1 cellular context compared by ENCODE assay signal in the genomic region with DNA sequence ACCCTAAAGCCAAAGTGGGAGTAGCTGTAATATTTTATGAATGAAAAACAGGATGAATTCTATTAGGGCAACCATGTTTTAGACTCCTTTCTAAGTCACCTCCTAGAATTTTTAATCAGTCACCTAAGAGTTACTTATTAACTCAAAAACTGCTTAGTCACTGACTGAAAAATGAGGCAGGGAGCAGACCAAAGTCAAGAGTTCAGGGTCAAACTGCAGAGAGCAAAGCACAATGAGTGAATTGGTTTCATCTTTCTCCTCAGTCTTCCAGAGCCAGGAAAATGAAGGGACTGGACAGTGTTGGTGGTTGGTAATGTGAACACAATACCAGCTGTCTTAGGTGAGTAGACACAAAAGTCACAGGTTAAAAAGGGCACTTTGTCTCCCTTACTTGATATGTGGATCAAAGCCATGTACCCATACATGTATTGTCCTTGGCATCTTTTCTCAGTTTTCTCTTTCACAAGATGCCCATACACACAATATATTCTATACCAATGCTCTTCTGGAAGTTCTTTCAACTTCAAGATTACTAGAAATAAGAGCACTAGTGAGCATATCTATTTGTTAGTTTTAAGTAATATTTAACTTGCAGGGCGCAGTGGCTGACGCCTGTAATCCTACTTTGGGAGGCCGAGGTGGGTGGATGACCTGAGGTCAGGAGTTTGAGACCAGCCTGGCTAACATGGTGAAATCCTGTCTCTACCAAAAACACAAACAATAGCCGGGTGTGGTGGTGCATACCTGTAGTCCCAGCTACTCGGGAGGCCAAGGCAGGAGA.
A peak's percentile ranks its signal among the peaks of the same experiment; 100 is the strongest.
TF ChIP-seq lines count a peak whose summit lies in the region.

No MANE protein-coding gene starts in this region.

TF ChIP-seq in HepG2, 621 proteins besides CTCF, POLR2A, EP300 and RAD21 (continued from another document and continues in another):
- TF ChIP-seq IKZF4 (CRISPR knock-in tag; IDR thresholded peaks at IDR 0.05; ENCODE audit: borderline replicate concordance, low read depth, not compliant biosample characterization) (no peak), ZNF781 (CRISPR knock-in tag; IDR thresholded peaks at IDR 0.05; ENCODE audit: borderline replicate concordance, not compliant biosample characterization) (no peak), ZNF782 (CRISPR knock-in tag; IDR thresholded peaks at IDR 0.05; ENCODE audit: borderline replicate concordance) (peak; percentile 33; the same call in 1 of the 2 replicates), ZSCAN9 (CRISPR knock-in tag; IDR thresholded peaks at IDR 0.05; ENCODE audit: borderline replicate concordance) (peak; percentile 63; the same call in 1 of the 2 replicates), TARDBP (CRISPR knock-in tag; IDR thresholded peaks at IDR 0.05) (0 out of 2 replicates have a peak, but pooled peaks have one; percentile 47), PRMT3 (CRISPR knock-in tag; IDR thresholded peaks at IDR 0.05; ENCODE audit: borderline replicate concordance, low read depth) (no peak), ASH2L (IDR thresholded peaks at IDR 0.05; ENCODE audit: insufficient read length, low read depth, low read length) (peak; percentile 86), ZFYVE20 (CRISPR knock-in tag; IDR thresholded peaks at IDR 0.05; ENCODE audit: borderline replicate concordance, low read depth) (no peak), ZNF773 (CRISPR knock-in tag; IDR thresholded peaks at IDR 0.05; ENCODE audit: borderline replicate concordance) (no peak), CEBPG (CRISPR knock-in tag; IDR thresholded peaks at IDR 0.05) (peak; percentile 52), ZSCAN25 (CRISPR knock-in tag; IDR thresholded peaks at IDR 0.05) (no peak), ZFP1 (CRISPR knock-in tag; IDR thresholded peaks at IDR 0.05) (no peak), ZNF816 (CRISPR knock-in tag; IDR thresholded peaks at IDR 0.05; ENCODE audit: borderline replicate concordance) (peak; percentile 82; the same call in 1 of the 2 replicates), HNF4G (IDR thresholded peaks at IDR 0.05; ENCODE audit: borderline replicate concordance, low read depth, low read length) (peak; percentile 99), HNF4G (CRISPR knock-in tag; IDR thresholded peaks at IDR 0.05; ENCODE audit: borderline replicate concordance, low read depth) (peak; percentile 96), HNRNPLL (IDR thresholded peaks at IDR 0.05; ENCODE audit: low read depth, low read length, poor library complexity, severe bottlenecking) (no peak), MED8 (CRISPR knock-in tag; IDR thresholded peaks at IDR 0.05; ENCODE audit: insufficient replicate concordance) (no peak), ZSCAN29 (CRISPR knock-in tag; conservative IDR thresholded peaks at IDR 0.05) (0 out of 2 replicates have a peak, but pooled peaks have one; percentile 62), GFI1 (CRISPR knock-in tag; IDR thresholded peaks at IDR 0.05; ENCODE audit: borderline replicate concordance) (no peak; the same call in 1 of the 2 replicates), ELF1 (CRISPR knock-in tag; IDR thresholded peaks at IDR 0.05) (no peak), POLR2AphosphoS2 (IDR thresholded peaks at IDR 0.05; ENCODE audit: low read depth, low read length) (no peak), GATAD1 (CRISPR knock-in tag; IDR thresholded peaks at IDR 0.05) (no peak; the same call in 1 of the 2 replicates), NPAS2 (CRISPR knock-in tag; IDR thresholded peaks at IDR 0.05; ENCODE audit: borderline replicate concordance) (no peak), ZNF260 (CRISPR knock-in tag; IDR thresholded peaks at IDR 0.05; ENCODE audit: borderline replicate concordance, low read depth) (no peak), RBM39 (IDR thresholded peaks at IDR 0.05; ENCODE audit: low read depth, low read length, poor library complexity, severe bottlenecking) (no peak), ZMYM2 (CRISPR knock-in tag; IDR thresholded peaks at IDR 0.05) (peak; percentile 99), ZNF335 (CRISPR knock-in tag; IDR thresholded peaks at IDR 0.05) (no peak), TBX3 (IDR thresholded peaks at IDR 0.05; ENCODE audit: borderline replicate concordance) (peak; percentile 48; the same call in 1 of the 2 replicates), ATF7-NPFF (CRISPR knock-in tag; IDR thresholded peaks at IDR 0.05; ENCODE audit: low read depth) (no peak), HOXA7 (CRISPR knock-in tag; IDR thresholded peaks at IDR 0.05) (no peak), ZNF121 (CRISPR knock-in tag; IDR thresholded peaks at IDR 0.05) (peak; percentile 51; the same call in 1 of the 2 replicates), ZIK1 (CRISPR knock-in tag; IDR thresholded peaks at IDR 0.05; ENCODE audit: borderline replicate concordance, low read depth) (no peak), DR1 (CRISPR knock-in tag; IDR thresholded peaks at IDR 0.05) (no peak), RFX5 (IDR thresholded peaks at IDR 0.05; ENCODE audit: low read depth, low read length) (no peak), ZNF317 (CRISPR knock-in tag; IDR thresholded peaks at IDR 0.05) (no peak; the same call in 1 of the 2 replicates), NFYB (CRISPR knock-in tag; IDR thresholded peaks at IDR 0.05) (no peak), ZSCAN30 (CRISPR knock-in tag; IDR thresholded peaks at IDR 0.05) (no peak), ZNF264 (CRISPR knock-in tag; IDR thresholded peaks at IDR 0.05) (peak; percentile 49; the same call in 1 of the 2 replicates), RBM22 (optimal IDR thresholded peaks at IDR 0.05; ENCODE audit: low read length) (no peak), ZNF235 (CRISPR knock-in tag; IDR thresholded peaks at IDR 0.05; ENCODE audit: borderline replicate concordance) (no peak), CBX2 (IDR thresholded peaks at IDR 0.05; ENCODE audit: low read depth, low read length) (no peak), CBX2 (CRISPR knock-in tag; IDR thresholded peaks at IDR 0.05; ENCODE audit: low read depth) (no peak), SP140L (CRISPR knock-in tag; IDR thresholded peaks at IDR 0.05; ENCODE audit: borderline replicate concordance) (0 out of 2 replicates have a peak, but pooled peaks have one; percentile 49)
- TF ChIP-seq, protein P1, sequence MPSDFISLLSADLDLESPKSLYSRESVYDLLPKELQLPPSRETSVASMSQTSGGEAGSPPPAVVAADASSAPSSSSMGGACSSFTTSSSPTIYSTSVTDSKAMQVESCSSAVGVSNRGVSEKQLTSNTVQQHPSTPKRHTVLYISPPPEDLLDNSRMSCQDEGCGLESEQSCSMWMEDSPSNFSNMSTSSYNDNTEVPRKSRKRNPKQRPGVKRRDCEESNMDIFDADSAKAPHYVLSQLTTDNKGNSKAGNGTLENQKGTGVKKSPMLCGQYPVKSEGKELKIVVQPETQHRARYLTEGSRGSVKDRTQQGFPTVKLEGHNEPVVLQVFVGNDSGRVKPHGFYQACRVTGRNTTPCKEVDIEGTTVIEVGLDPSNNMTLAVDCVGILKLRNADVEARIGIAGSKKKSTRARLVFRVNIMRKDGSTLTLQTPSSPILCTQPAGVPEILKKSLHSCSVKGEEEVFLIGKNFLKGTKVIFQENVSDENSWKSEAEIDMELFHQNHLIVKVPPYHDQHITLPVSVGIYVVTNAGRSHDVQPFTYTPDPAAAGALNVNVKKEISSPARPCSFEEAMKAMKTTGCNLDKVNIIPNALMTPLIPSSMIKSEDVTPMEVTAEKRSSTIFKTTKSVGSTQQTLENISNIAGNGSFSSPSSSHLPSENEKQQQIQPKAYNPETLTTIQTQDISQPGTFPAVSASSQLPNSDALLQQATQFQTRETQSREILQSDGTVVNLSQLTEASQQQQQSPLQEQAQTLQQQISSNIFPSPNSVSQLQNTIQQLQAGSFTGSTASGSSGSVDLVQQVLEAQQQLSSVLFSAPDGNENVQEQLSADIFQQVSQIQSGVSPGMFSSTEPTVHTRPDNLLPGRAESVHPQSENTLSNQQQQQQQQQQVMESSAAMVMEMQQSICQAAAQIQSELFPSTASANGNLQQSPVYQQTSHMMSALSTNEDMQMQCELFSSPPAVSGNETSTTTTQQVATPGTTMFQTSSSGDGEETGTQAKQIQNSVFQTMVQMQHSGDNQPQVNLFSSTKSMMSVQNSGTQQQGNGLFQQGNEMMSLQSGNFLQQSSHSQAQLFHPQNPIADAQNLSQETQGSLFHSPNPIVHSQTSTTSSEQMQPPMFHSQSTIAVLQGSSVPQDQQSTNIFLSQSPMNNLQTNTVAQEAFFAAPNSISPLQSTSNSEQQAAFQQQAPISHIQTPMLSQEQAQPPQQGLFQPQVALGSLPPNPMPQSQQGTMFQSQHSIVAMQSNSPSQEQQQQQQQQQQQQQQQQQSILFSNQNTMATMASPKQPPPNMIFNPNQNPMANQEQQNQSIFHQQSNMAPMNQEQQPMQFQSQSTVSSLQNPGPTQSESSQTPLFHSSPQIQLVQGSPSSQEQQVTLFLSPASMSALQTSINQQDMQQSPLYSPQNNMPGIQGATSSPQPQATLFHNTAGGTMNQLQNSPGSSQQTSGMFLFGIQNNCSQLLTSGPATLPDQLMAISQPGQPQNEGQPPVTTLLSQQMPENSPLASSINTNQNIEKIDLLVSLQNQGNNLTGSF (CRISPR knock-in tag; IDR thresholded peaks at IDR 0.05), result no peak
- TF ChIP-seq, protein P2, sequence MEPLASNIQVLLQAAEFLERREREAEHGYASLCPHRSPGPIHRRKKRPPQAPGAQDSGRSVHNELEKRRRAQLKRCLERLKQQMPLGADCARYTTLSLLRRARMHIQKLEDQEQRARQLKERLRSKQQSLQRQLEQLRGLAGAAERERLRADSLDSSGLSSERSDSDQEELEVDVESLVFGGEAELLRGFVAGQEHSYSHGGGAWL (CRISPR knock-in tag; IDR thresholded peaks at IDR 0.05), result no peak
- TF ChIP-seq, protein P3, sequence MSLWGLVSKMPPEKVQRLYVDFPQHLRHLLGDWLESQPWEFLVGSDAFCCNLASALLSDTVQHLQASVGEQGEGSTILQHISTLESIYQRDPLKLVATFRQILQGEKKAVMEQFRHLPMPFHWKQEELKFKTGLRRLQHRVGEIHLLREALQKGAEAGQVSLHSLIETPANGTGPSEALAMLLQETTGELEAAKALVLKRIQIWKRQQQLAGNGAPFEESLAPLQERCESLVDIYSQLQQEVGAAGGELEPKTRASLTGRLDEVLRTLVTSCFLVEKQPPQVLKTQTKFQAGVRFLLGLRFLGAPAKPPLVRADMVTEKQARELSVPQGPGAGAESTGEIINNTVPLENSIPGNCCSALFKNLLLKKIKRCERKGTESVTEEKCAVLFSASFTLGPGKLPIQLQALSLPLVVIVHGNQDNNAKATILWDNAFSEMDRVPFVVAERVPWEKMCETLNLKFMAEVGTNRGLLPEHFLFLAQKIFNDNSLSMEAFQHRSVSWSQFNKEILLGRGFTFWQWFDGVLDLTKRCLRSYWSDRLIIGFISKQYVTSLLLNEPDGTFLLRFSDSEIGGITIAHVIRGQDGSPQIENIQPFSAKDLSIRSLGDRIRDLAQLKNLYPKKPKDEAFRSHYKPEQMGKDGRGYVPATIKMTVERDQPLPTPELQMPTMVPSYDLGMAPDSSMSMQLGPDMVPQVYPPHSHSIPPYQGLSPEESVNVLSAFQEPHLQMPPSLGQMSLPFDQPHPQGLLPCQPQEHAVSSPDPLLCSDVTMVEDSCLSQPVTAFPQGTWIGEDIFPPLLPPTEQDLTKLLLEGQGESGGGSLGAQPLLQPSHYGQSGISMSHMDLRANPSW (CRISPR knock-in tag; IDR thresholded peaks at IDR 0.05; ENCODE audit: borderline replicate concordance), result 0 out of 2 replicates have a peak, but pooled peaks have one; percentile 22
- TF ChIP-seq, protein P4, sequence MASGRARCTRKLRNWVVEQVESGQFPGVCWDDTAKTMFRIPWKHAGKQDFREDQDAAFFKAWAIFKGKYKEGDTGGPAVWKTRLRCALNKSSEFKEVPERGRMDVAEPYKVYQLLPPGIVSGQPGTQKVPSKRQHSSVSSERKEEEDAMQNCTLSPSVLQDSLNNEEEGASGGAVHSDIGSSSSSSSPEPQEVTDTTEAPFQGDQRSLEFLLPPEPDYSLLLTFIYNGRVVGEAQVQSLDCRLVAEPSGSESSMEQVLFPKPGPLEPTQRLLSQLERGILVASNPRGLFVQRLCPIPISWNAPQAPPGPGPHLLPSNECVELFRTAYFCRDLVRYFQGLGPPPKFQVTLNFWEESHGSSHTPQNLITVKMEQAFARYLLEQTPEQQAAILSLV (CRISPR knock-in tag; IDR thresholded peaks at IDR 0.05; ENCODE audit: borderline replicate concordance), result no peak
- TF ChIP-seq, protein P5, sequence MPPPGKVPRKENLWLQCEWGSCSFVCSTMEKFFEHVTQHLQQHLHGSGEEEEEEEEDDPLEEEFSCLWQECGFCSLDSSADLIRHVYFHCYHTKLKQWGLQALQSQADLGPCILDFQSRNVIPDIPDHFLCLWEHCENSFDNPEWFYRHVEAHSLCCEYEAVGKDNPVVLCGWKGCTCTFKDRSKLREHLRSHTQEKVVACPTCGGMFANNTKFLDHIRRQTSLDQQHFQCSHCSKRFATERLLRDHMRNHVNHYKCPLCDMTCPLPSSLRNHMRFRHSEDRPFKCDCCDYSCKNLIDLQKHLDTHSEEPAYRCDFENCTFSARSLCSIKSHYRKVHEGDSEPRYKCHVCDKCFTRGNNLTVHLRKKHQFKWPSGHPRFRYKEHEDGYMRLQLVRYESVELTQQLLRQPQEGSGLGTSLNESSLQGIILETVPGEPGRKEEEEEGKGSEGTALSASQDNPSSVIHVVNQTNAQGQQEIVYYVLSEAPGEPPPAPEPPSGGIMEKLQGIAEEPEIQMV (CRISPR knock-in tag; IDR thresholded peaks at IDR 0.05; ENCODE audit: low read depth), result no peak; the same call in 1 of the 2 replicates
- TF ChIP-seq, protein P6, sequence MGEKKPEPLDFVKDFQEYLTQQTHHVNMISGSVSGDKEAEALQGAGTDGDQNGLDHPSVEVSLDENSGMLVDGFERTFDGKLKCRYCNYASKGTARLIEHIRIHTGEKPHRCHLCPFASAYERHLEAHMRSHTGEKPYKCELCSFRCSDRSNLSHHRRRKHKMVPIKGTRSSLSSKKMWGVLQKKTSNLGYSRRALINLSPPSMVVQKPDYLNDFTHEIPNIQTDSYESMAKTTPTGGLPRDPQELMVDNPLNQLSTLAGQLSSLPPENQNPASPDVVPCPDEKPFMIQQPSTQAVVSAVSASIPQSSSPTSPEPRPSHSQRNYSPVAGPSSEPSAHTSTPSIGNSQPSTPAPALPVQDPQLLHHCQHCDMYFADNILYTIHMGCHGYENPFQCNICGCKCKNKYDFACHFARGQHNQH (CRISPR knock-in tag; IDR thresholded peaks at IDR 0.05), result peak; percentile 68; the same call in 1 of the 2 replicates
- TF ChIP-seq, protein P7, sequence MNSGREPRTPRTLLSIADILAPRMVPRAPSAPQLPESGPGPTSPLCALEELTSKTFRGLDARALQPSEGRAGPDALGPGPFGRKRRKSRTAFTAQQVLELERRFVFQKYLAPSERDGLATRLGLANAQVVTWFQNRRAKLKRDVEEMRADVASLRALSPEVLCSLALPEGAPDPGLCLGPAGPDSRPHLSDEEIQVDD (CRISPR knock-in tag; IDR thresholded peaks at IDR 0.05; ENCODE audit: borderline replicate concordance), result no peak
- TF ChIP-seq, protein P8, sequence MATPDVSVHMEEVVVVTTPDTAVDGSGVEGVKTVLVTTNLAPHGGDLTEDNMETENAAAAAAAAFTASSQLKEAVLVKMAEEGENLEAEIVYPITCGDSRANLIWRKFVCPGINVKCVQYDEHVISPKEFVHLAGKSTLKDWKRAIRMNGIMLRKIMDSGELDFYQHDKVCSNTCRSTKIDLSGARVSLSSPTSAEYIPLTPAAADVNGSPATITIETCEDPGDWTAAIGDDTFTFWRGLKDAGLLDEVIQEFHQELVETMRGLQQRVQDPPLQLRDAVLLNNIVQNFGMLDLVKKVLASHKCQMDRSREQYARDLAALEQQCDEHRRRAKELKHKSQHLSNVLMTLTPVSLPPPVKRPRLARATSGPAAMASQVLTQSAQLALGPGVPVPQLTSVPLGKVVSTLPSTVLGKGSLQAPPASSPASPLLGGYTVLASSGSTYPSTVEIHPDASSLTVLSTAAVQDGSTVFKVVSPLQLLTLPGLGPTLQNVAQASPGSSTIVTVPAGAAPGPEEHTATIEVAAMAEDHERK (CRISPR knock-in tag; IDR thresholded peaks at IDR 0.05; ENCODE audit: low read depth), result no peak
